ENCODE assay signal across 12 cellular contexts in genomic region chr3:128395500-128396125, GRCh38.
DNase-seq lines count a peak whose midpoint lies in the region; ATAC-seq, FAIRE-seq and TF ChIP-seq lines count a peak whose summit lies in the region.
"Had no signal": no experiment of that assay in that cellular context is flagged by ENCODE, and none has a peak within 500 bp of the region (broad histone marks: within the 10 kb centered on the region; RNA-seq: fewer than 3 reads in every experiment).

No MANE protein-coding gene starts in this region.

- H3K4me1 Mint-ChIP-seq in immature natural killer cell (peaks cover 0 to 2% of the 10 kb centered on the region in 2 donors), GM23338 (peaks cover 15% of the 10 kb centered on the region)

- H2AFZ ChIP-seq in GM23338 = no peak overlapping the region

- TF ChIP-seq CTCF in GM23338 (conservative IDR thresholded peaks at IDR 0.05; ENCODE audit: low read depth in 2 of 2) = no peak

- H3K27ac Mint-ChIP-seq in immature natural killer cell (no peak overlapping the region), GM23338 (no peak overlapping the region; the same call in 1 of the 2 replicates)
- H3K27ac Mint-ChIP-seq: T-helper 1 cell treated with Interleukin-12 subunit alpha and Interleukin-12 subunit beta and Interleukin-4 antibody, amounts not matched to agents 30 μg/mL and 1 μg/mL, for 36 hours had no signal

- peaks cover 0 to 1% (median 0%) of the 10 kb centered on the region in 3 donors for H3K27me3 Mint-ChIP-seq in immature natural killer cell (ENCODE audit: low read depth in 3 of 3)
- peaks cover 7% of the 10 kb centered on the region for H3K27me3 Mint-ChIP-seq in GM23338 (ENCODE audit: insufficient read depth, low read depth, poor library complexity)

- H3K9me2 ChIP-seq in GM23338 (ENCODE audit: insufficient read depth) = no peaks in the 10 kb centered on the region

- no peaks in the 10 kb centered on the region for H4K20me1 ChIP-seq in GM23338 (replicated peaks; ENCODE audit: insufficient read depth)

- ATAC-seq in GM21360 (IDR thresholded peaks at IDR 0.05; ENCODE audit: unreplicated experiment) (no peak), GM23338 (no peak)

- no peak overlapping the region for H3K27ac ChIP-seq in GM23338 (ENCODE audit: low read depth)
- H3K27ac ChIP-seq: BLaER1 treated with 17β-estradiol and CSF1 and Interleukin-3, amounts not matched to agents 10 nM and 100 nM had no signal

- H3F3A ChIP-seq in GM23338 (replicated peaks; ENCODE audit: low read depth) = no peaks in the 10 kb centered on the region

- H3K4me3 ChIP-seq in GM23338 = no peak overlapping the region
- H3K4me3 ChIP-seq: BLaER1 treated with 17β-estradiol and CSF1 and Interleukin-3, amounts not matched to agents 10 nM and 100 nM had no signal

- no peaks in the 10 kb centered on the region for H3K4me1 ChIP-seq in GM23338 (ENCODE audit: insufficient read depth)

- no peaks in the 10 kb centered on the region for H3K36me3 ChIP-seq in GM23338 (ENCODE audit: insufficient read depth)

- DNase-seq in Ammon's horn (ENCODE audit: low spot score) = peak; percentile 54
- DNase-seq in amniotic epithelial cell (ENCODE audit: low read depth) = peak; percentile 51
- peak; percentile 41 to 69 for DNase-seq in frontal cortex (ENCODE audit: low spot score in 2 of 2)
- peak; percentile 60 for DNase-seq in mucosa of gallbladder (ENCODE audit: low spot score)
- DNase-seq in immature natural killer cell = no peak
- no peak for DNase-seq in activated effector memory CD4-positive, alpha-beta T cell treated with anti-CD3 and anti-CD28 coated beads, Interleukin-2, amount 50 U/mL, for 16 hours
- no peak for DNase-seq in GM23338 (ENCODE audit: low spot score)
- DNase-seq: NCI-H1436 treated with DMSO at 0.1 percent for 48 hours, trophoblast cell had no signal

- H3K9me3 Mint-ChIP-seq in immature natural killer cell (no peaks in the 10 kb centered on the region), GM23338 (no peaks in the 10 kb centered on the region; the same call in 2 of the 3 replicates)
- H3K9me3 Mint-ChIP-seq: T-helper 1 cell treated with Interleukin-12 subunit alpha and Interleukin-12 subunit beta and Interleukin-4 antibody, amounts not matched to agents 30 μg/mL and 1 μg/mL, for 36 hours had no signal

- H3K79me2 ChIP-seq in GM23338 (replicated peaks; ENCODE audit: insufficient read depth) = no peaks in the 10 kb centered on the region

- H3K36me3 Mint-ChIP-seq in immature natural killer cell (no peaks in the 10 kb centered on the region), GM23338 (ENCODE audit: low read depth) (no peaks in the 10 kb centered on the region)

- no peak overlapping the region for H3K4me3 Mint-ChIP-seq in immature natural killer cell
- no peak overlapping the region for H3K4me3 Mint-ChIP-seq in GM23338
- H3K4me3 Mint-ChIP-seq: T-helper 1 cell treated with Interleukin-12 subunit alpha and Interleukin-12 subunit beta and Interleukin-4 antibody, amounts not matched to agents 30 μg/mL and 1 μg/mL, for 36 hours had no signal

- no peak for FAIRE-seq in frontal cortex (lab: Jason Lieb, UNC)

- no peaks in the 10 kb centered on the region for H3K27me3 ChIP-seq in GM23338 (ENCODE audit: insufficient read depth)
- H3K27me3 ChIP-seq: BLaER1 treated with 17β-estradiol and CSF1 and Interleukin-3, amounts not matched to agents 10 nM and 100 nM had no signal

- H3K4me2 ChIP-seq in GM23338 = no peak overlapping the region

TF ChIP-seq in GM23338, 12 proteins besides CTCF, POLR2A, EP300 and RAD21:
- TF ChIP-seq ZNF114 (CRISPR knock-in tag; IDR thresholded peaks at IDR 0.05) (no peak), CREB1 (CRISPR knock-in tag; IDR thresholded peaks at IDR 0.05; ENCODE audit: low read depth) (no peak), ZNF331 (CRISPR knock-in tag; IDR thresholded peaks at IDR 0.05; ENCODE audit: low read depth) (no peak), JUNB (IDR thresholded peaks at IDR 0.05; ENCODE audit: unreplicated experiment) (no peak), POLR2AphosphoS5 (IDR thresholded peaks at IDR 0.05; ENCODE audit: low read depth) (no peak), ZNF462 (CRISPR knock-in tag; IDR thresholded peaks at IDR 0.05) (no peak), REST (IDR thresholded peaks at IDR 0.05; ENCODE audit: unreplicated experiment) (no peak), NANOG (IDR thresholded peaks at IDR 0.05; ENCODE audit: borderline replicate concordance) (no peak)

Comparison
In these comparisons a context has a peak if more than half of its experiments do, and no peak if none do; other contexts are left out.
1. DNase-seq: peak in Ammon's horn (single experiment), amniotic epithelial cell (single experiment), frontal cortex (2 of 2) and mucosa of gallbladder (single experiment); none in immature natural killer cell (0 of 3), activated effector memory CD4-positive, alpha-beta T cell treated with anti-CD3 and anti-CD28 coated beads, Interleukin-2, amount 50 U/mL, for 16 hours (single experiment) and GM23338 (single experiment).